Comparison of ENCODE assay signal across 24 cellular contexts in the genomic region with DNA sequence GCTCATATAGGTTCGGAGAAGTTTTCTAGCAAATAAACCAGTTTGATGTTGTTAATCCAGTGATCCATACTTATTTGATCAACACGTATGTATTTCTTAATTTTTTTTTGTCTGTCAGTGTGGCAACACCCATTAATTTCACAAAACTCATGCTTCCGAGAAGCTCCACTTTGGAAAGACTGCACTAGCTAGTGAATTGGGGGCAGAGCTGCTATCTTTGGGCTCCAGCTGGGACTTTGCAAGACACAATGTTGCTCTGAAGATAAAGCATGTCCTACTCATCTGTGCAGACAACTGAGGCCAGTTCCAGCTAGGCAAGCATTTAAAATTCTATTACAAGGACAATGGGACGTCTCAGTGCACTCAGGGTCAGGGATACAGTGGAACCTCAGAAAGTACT.
"Had no signal": no experiment of that assay in that cellular context is flagged by ENCODE, and none has a peak within 500 bp of the region (broad histone marks: within the 10 kb centered on the region; RNA-seq: fewer than 3 reads in every experiment).

No MANE protein-coding gene starts in this region.

- H3K27ac ChIP-seq: neutrophil, ovary, parathyroid adenoma, psoas muscle, right lobe of liver, sigmoid colon, stomach, tibial artery, transverse colon, upper lobe of right lung, uterus had no signal

- ATAC-seq: naive thymus-derived CD8-positive, alpha-beta T cell; natural killer cell treated with Interleukin-12 subunit alpha and Interleukin-12 subunit beta and Interleukin-15 and Interleukin-18, amount 100 ng/mL, for 72 hours; psoas muscle; right cardiac atrium; right lobe of liver; stimulated activated effector memory CD8-positive, alpha-beta T cell treated with anti-CD3 and anti-CD28 coated beads, Interleukin-12 subunit alpha, Interleukin-12 subunit beta, amount 100 ng/mL, for 72 hours; stimulated activated naive B cell treated with anti-CD40 and anti-IgM and Interleukin-4, amounts not matched to agents 10 μg/mL and 1 μg/mL and 100 μg/mL, for 72 hours; upper lobe of right lung had no signal

- H3K4me3 ChIP-seq: ovary, psoas muscle, right lobe of liver, sigmoid colon, stomach, tibial artery, transverse colon, upper lobe of right lung, uterus had no signal

- H3K79me2 ChIP-seq: parathyroid adenoma had no signal

- H3K4me1 ChIP-seq: parathyroid adenoma, right lobe of liver, sigmoid colon, transverse colon, upper lobe of right lung, uterus had no signal

- DNase-seq: naive thymus-derived CD8-positive, alpha-beta T cell; nephron progenitor cell; nucleus accumbens; ovary; psoas muscle; right cardiac atrium; right lobe of liver; sigmoid colon; small intestine; stimulated activated CD4-positive, alpha-beta T cell treated with anti-CD3 and anti-CD28 coated beads, Interleukin-15, amount 100 ng/mL, for 24 hours; stimulated activated CD4-positive, alpha-beta T cell treated with anti-CD3 and anti-CD28 coated beads, Interleukin-2, amount 100 ng/mL, for 24 hours; stimulated activated CD4-positive, alpha-beta T cell treated with anti-CD3 and anti-CD28 coated beads, Interleukin-2, amount 100 ng/mL, for 48 hours; stimulated activated CD4-positive, alpha-beta T cell treated with anti-CD3 and anti-CD28 coated beads, Interleukin-4, amount 100 ng/mL, for 24 hours; stimulated activated naive B cell treated with anti-CD40 and anti-IgM and Interleukin-4, amounts not matched to agents 10 μg/mL and 1 μg/mL and 100 μg/mL, for 72 hours; stimulated activated naive CD4-positive, alpha-beta T cell treated with Interleukin-2 at 50 U/mL for 16 hours; stomach; tibial artery; transverse colon; upper lobe of right lung; uterus had no signal

- H2AFZ ChIP-seq: parathyroid adenoma had no signal

- H3K36me3 ChIP-seq: neutrophil, ovary, right lobe of liver, sigmoid colon, stomach, tibial artery, transverse colon, upper lobe of right lung, uterus had no signal

- H3K27me3 ChIP-seq: ovary, right lobe of liver, sigmoid colon, stomach, tibial artery, transverse colon, upper lobe of right lung, uterus had no signal

- FAIRE-seq: small intestine had no signal

- H3K9me3 ChIP-seq: neutrophil, ovary, psoas muscle, right lobe of liver, sigmoid colon, stomach, tibial artery, transverse colon, upper lobe of right lung, uterus had no signal

- H3K9ac ChIP-seq: parathyroid adenoma had no signal
